ENCODE assay signal across 9 cellular contexts in genomic region chr12:52221912-52222457, GRCh38. TPM values are rescaled to one million over a fixed set of nuclear protein-coding genes. Genes with fewer than 3 reads are reported as not detected.
DNase-seq lines count a peak whose midpoint lies in the region; ATAC-seq, FAIRE-seq and TF ChIP-seq lines count a peak whose summit lies in the region.
"Had no signal": no experiment of that assay in that cellular context is flagged by ENCODE, and none has a peak within 500 bp of the region (broad histone marks: within the 10 kb centered on the region; RNA-seq: fewer than 3 reads in every experiment).

No MANE protein-coding gene starts in this region.

- H3K27ac ChIP-seq in H1 (ENCODE audit: low read depth, low read length) (no peak overlapping the region), upper lobe of right lung (no peak overlapping the region)
- H3K27ac ChIP-seq: ovary had no signal

- peak; percentile 72 to 84 for TF ChIP-seq RAD21 in H1 (IDR thresholded peaks at IDR 0.05 in 1 of 2, conservative IDR thresholded peaks at IDR 0.05 in 1 of 2; ENCODE audit: low read depth in 2 of 2, low read length in 2 of 2)

- H3K4me3 ChIP-seq in H1 (ENCODE audit: extremely low read depth in 1 of 4, insufficient read depth in 2 of 4, low read depth in 3 of 4, low read length in 4 of 4) (no peak overlapping the region), upper lobe of right lung (no peak overlapping the region)
- H3K4me3 ChIP-seq: ovary had no signal

- H3K36me3 ChIP-seq in H1 (ENCODE audit: control insufficient read depth in 2 of 4, insufficient read depth in 4 of 4, low read length in 3 of 4), result no peaks in the 10 kb centered on the region; a peak in 1 of 8 replicates
- no peaks in the 10 kb centered on the region for H3K36me3 ChIP-seq in upper lobe of right lung
- H3K36me3 ChIP-seq: ovary had no signal

- H2AK5ac ChIP-seq in H1 (ENCODE audit: low read depth, low read length), result no peak overlapping the region

- intact Hi-C loops in upper lobe of right lung (cut with DNase I), result no loop called here

- H3K23ac ChIP-seq in H1 (ENCODE audit: insufficient read length), result no peak overlapping the region

- no peak overlapping the region for H2BK5ac ChIP-seq in H1 (ENCODE audit: low read depth, low read length)

- no peaks in the 10 kb centered on the region for H3K23me2 ChIP-seq in H1 (ENCODE audit: low read depth, low read length)

- no peaks in the 10 kb centered on the region for H4K20me1 ChIP-seq in H1 (replicated peaks in 1 of 2; ENCODE audit: control insufficient read depth in 1 of 2, insufficient read depth in 2 of 2, low read length in 2 of 2)

- H2AFZ ChIP-seq in H1 (ENCODE audit: low read length), result no peak overlapping the region

- 30% methylated on average over 8 of the region's 8 CpGs; no CpG with 5 or more reads in 1 of the 2 experiments for WGBS in H1 (ENCODE audit: extremely low coverage in 1 of 2, insufficient coverage in 1 of 2, insufficient read length in 1 of 2, insufficient replicate concordance in 2 of 2, low coverage in 1 of 2, low lambda C conversion rate in 2 of 2, missing lambda C conversion rate in 1 of 2), 2 experiments

- peak; percentile 76 for ATAC-seq in upper lobe of right lung

- no peak overlapping the region for H2BK20ac ChIP-seq in H1 (ENCODE audit: low read length)

- H3K9me3 ChIP-seq in H1 (ENCODE audit: insufficient read depth in 2 of 2, low read depth in 1 of 2, low read length in 1 of 2) (no peaks in the 10 kb centered on the region), upper lobe of right lung (no peaks in the 10 kb centered on the region)
- H3K9me3 ChIP-seq: ovary had no signal

- H3K27me3 Mint-ChIP-seq in neural crest cell (ENCODE audit: low read depth), result peaks cover 43% of the 10 kb centered on the region

- no peaks in the 10 kb centered on the region for H3K9me3 Mint-ChIP-seq in neural crest cell

- no peak overlapping the region for H3K14ac ChIP-seq in H1 (ENCODE audit: insufficient read length)

- no peak overlapping the region for H3K4ac ChIP-seq in H1 (replicated peaks; ENCODE audit: insufficient read length, low read depth, low read length)

- no peak overlapping the region for H2BK12ac ChIP-seq in H1 (ENCODE audit: low read depth, low read length)

- no peaks in the 10 kb centered on the region for H3K4me1 Mint-ChIP-seq in neural crest cell

- TF ChIP-seq CTCF in H1 (IDR thresholded peaks at IDR 0.05; ENCODE audit: control extremely low read depth in 1 of 3, insufficient read depth in 1 of 3, low read depth in 1 of 3, low read length in 3 of 3) (peak; percentile 93 to 98 (median 95)), neural crest cell (conservative IDR thresholded peaks at IDR 0.05) (peak; percentile 56), upper lobe of right lung (IDR thresholded peaks at IDR 0.05) (peak; percentile 44)

- peak; percentile 90 for FAIRE-seq in H1 (lab: Jason Lieb, UNC)

- no peak overlapping the region for H3K4me3 Mint-ChIP-seq in neural crest cell

- peak; percentile 89 for DNase-seq in Daoy (ENCODE audit: low read depth)
- peak; percentile 26 to 41 for DNase-seq in Kasumi-1 (lab: John Stamatoyannopoulos, UW)
- peak; percentile 15 to 43 for DNase-seq in activated CD4-positive, alpha-beta T cell treated with anti-CD3 and anti-CD28 coated beads for 4 hours
- DNase-seq in H1 (ENCODE audit: low read depth in 1 of 2, low spot score in 2 of 2), result peak; percentile 44 to 96
- DNase-seq in neural crest cell (ENCODE audit: low read depth, low spot score), result peak; percentile 65
- DNase-seq in upper lobe of right lung, result peak; percentile 79
- DNase-seq in effector CD8-positive, alpha-beta T cell (lab: John Stamatoyannopoulos, UW), result no peak
- no peak for DNase-seq in NCI-H2107 (lab: John Stamatoyannopoulos, UW)

- no peak overlapping the region for H2BK15ac ChIP-seq in H1 (ENCODE audit: low read length)

- no peak overlapping the region for H4K5ac ChIP-seq in H1 (ENCODE audit: insufficient read length, low read depth, low read length)

- peaks cover 0 to 2% (median under 1%) of the 10 kb centered on the region in 4 experiments; a peak in 2 of 7 replicates for H3K4me1 ChIP-seq in H1 (replicated peaks in 1 of 4; ENCODE audit: control insufficient read depth in 3 of 4, insufficient read depth in 4 of 4, low read length in 3 of 4)
- H3K4me1 ChIP-seq in upper lobe of right lung, result peaks cover 4% of the 10 kb centered on the region

- no peak overlapping the region for H3K56ac ChIP-seq in H1 (replicated peaks; ENCODE audit: insufficient read length, low read depth, low read length)

- no peak for TF ChIP-seq EP300 in H1 (IDR thresholded peaks at IDR 0.05; ENCODE audit: borderline replicate concordance in 1 of 2, low read depth in 2 of 2, low read length in 2 of 2)

- no peak overlapping the region for H3K4me2 ChIP-seq in H1 (ENCODE audit: insufficient read depth in 1 of 2, low read depth in 2 of 2, low read length in 2 of 2)

- H3K79me2 ChIP-seq in H1 (ENCODE audit: control insufficient read depth in 1 of 2, insufficient read depth in 2 of 2, low read length in 2 of 2), result no peaks in the 10 kb centered on the region

- no peaks in the 10 kb centered on the region for H3K79me1 ChIP-seq in H1 (ENCODE audit: low read depth, low read length)

- no peak overlapping the region for H4K91ac ChIP-seq in H1 (replicated peaks; ENCODE audit: insufficient read length, low read length)

- no peak overlapping the region for H4K8ac ChIP-seq in H1 (ENCODE audit: extremely low read depth, insufficient read depth, low read length)

- POLR2A ChIA-PET in H1 (lab: Charles Lee; ENCODE audit: partially characterized antibody), result interaction anchor here (0.8 to 1.7 kb wide), 3 partner anchors 15 to 87 kb away, joined by 3 to 4 read pairs (median 3); no protein-coding TSS in a partner anchor

- no peak for TF ChIP-seq POLR2A in H1 (IDR thresholded peaks at IDR 0.05; ENCODE audit: control extremely low read depth in 1 of 2, low read depth in 2 of 2, low read length in 2 of 2)

- H3K27ac Mint-ChIP-seq in neural crest cell (ENCODE audit: unreplicated experiment), result no peak overlapping the region

- H3K9ac ChIP-seq in H1 (replicated peaks in 1 of 4; ENCODE audit: extremely low read depth in 1 of 4, low read depth in 3 of 4, low read length in 3 of 4), result no peak overlapping the region

- CTCF ChIA-PET in H1 (lab: Charles Lee; ENCODE audit: partially characterized antibody), result interaction anchor here (0.7 to 6.9 kb wide), 61 partner anchors 9 to 651 kb away, joined by 3 to 82 read pairs (median 6); partner anchors contain the start of genes KRT7, KRT75, KRT80 and KRT83

- H3K36me3 Mint-ChIP-seq in neural crest cell (ENCODE audit: low read depth), result no peaks in the 10 kb centered on the region

- H3K27me3 ChIP-seq in H1 (replicated peaks in 1 of 4; ENCODE audit: control insufficient read depth in 3 of 4, extremely low read depth in 1 of 4, insufficient read depth in 3 of 4, low read length in 3 of 4), result no peaks in the 10 kb centered on the region; a peak in 2 of 7 replicates
- no peaks in the 10 kb centered on the region for H3K27me3 ChIP-seq in upper lobe of right lung
- H3K27me3 ChIP-seq: ovary had no signal

- H2BK120ac ChIP-seq in H1 (replicated peaks; ENCODE audit: low read depth, low read length), result no peak overlapping the region

- H3K18ac ChIP-seq in H1 (ENCODE audit: extremely low read depth, low read length), result no peak overlapping the region

TF ChIP-seq in H1, 55 proteins besides CTCF, POLR2A, EP300 and RAD21 (continues in another document):
- TF ChIP-seq KDM4A (IDR thresholded peaks at IDR 0.05; ENCODE audit: low read depth, low read length, severe bottlenecking), result no peak
- TF ChIP-seq KDM1A (IDR thresholded peaks at IDR 0.05; ENCODE audit: borderline replicate concordance, low read length), result no peak
- TF ChIP-seq CREB1 (IDR thresholded peaks at IDR 0.05), result 0 out of 2 replicates have a peak, but pooled peaks have one; percentile 28
- TF ChIP-seq EZH2 (IDR thresholded peaks at IDR 0.05; ENCODE audit: low read depth, low read length, severe bottlenecking), result no peak

RNA-seq across cellular contexts. Expression of gene KRT7, which starts 11.1 kb away (rescaled TPM):
- total RNA-seq in Daoy (2014; rRNA removed; shearing (Covaris generic)), result 5.5 and 12.2 TPM in 2 replicates
- 13.2 and 16.5 TPM in 2 replicates for total RNA-seq in H1 (2021; fragmentation: NEBNext Ultra II Directional; extraction: Animal tissue kit (Norgen Biotek cat#: 25700))
- polyA plus RNA-seq in H1 (2011; rRNA removed), result 19.0 and 25.6 TPM in 2 replicates
- 20.8 TPM for polyA plus RNA-seq in H1 (2011; cell fraction: cytosol; rRNA removed)
- polyA plus RNA-seq in H1 (2011; cell fraction: nucleus; rRNA removed), result 32.4 TPM
- polyA plus RNA-seq in H1 (2012, experiment 1 of 2), result 10.8 to 28.4 TPM (median 20.2 TPM) in 4 replicates
- polyA plus RNA-seq in H1 (2012, experiment 2 of 2), result 20.5 TPM
- polyA plus RNA-seq in H1 (2013, experiment 1 of 2), result 4.4 TPM
- 4.8 TPM for polyA plus RNA-seq in H1 (2013, experiment 2 of 2)
- polyA minus RNA-seq in H1 (2011; rRNA and poly(A)+ RNA removed), result 16.8 and 19.4 TPM in 2 replicates
- polyA minus RNA-seq in H1 (2011; cell fraction: cytosol; rRNA and poly(A)+ RNA removed), result 13.4 TPM
- polyA minus RNA-seq in H1 (2011; cell fraction: nucleus; rRNA and poly(A)+ RNA removed), result 20.8 TPM
- total RNA-seq in neural crest cell (not detected in 2 replicates), upper lobe of right lung (664 TPM)

RNA-seq across cellular contexts. Expression of gene KRT80, which starts 30.2 kb away (rescaled TPM):
- total RNA-seq in Daoy (2014; rRNA removed; shearing (Covaris generic)), result 4.4 and 5.5 TPM in 2 replicates
- total RNA-seq in H1 (2021; fragmentation: NEBNext Ultra II Directional; extraction: Animal tissue kit (Norgen Biotek cat#: 25700)), result 0.08 TPM in 1 of 2 replicates, not detected in the other
- 0.05 and 0.06 TPM in 2 replicates for polyA plus RNA-seq in H1 (2011; rRNA removed)
- polyA plus RNA-seq in H1 (2011; cell fraction: cytosol; rRNA removed), result 0.05 TPM
- 0.06 TPM for polyA plus RNA-seq in H1 (2011; cell fraction: nucleus; rRNA removed)
- 0.05 to 0.06 TPM in 2 of 4 replicates, not detected in the others for polyA plus RNA-seq in H1 (2012, experiment 1 of 2)
- 0.07 TPM for polyA plus RNA-seq in H1 (2012, experiment 2 of 2)
- 0.04 TPM for polyA plus RNA-seq in H1 (2013, experiment 1 of 2)
- 0.09 TPM for polyA plus RNA-seq in H1 (2013, experiment 2 of 2)
- polyA minus RNA-seq in H1 (2011; rRNA and poly(A)+ RNA removed), result 0.03 and 0.10 TPM in 2 replicates
- 0.37 TPM for polyA minus RNA-seq in H1 (2011; cell fraction: cytosol; rRNA and poly(A)+ RNA removed)
- polyA minus RNA-seq in H1 (2011; cell fraction: nucleus; rRNA and poly(A)+ RNA removed), result 0.20 TPM
- total RNA-seq in neural crest cell (not detected in 2 replicates), upper lobe of right lung (8.6 TPM)

RNA-seq across cellular contexts. Expression of gene KRT86, which starts 52.5 kb away (rescaled TPM):
- 0.40 and 0.65 TPM in 2 replicates for total RNA-seq in Daoy (2014; rRNA removed; shearing (Covaris generic))
- total RNA-seq in H1 (2021; fragmentation: NEBNext Ultra II Directional; extraction: Animal tissue kit (Norgen Biotek cat#: 25700)), result 0.15 TPM in 1 of 2 replicates, not detected in the other
- 0.09 and 0.12 TPM in 2 replicates for polyA plus RNA-seq in H1 (2011; rRNA removed)
- polyA plus RNA-seq in H1 (2011; cell fraction: cytosol; rRNA removed), result not detected
- polyA plus RNA-seq in H1 (2011; cell fraction: nucleus; rRNA removed), result 0.14 TPM
- not detected in 4 replicates for polyA plus RNA-seq in H1 (2012, experiment 1 of 2)
- polyA plus RNA-seq in H1 (2012, experiment 2 of 2), result not detected
- 0.06 TPM for polyA plus RNA-seq in H1 (2013, experiment 1 of 2)
- polyA plus RNA-seq in H1 (2013, experiment 2 of 2), result 0.09 TPM
- not detected in 2 replicates for polyA minus RNA-seq in H1 (2011; rRNA and poly(A)+ RNA removed)
- not detected for polyA minus RNA-seq in H1 (2011; cell fraction: cytosol; rRNA and poly(A)+ RNA removed)
- polyA minus RNA-seq in H1 (2011; cell fraction: nucleus; rRNA and poly(A)+ RNA removed), result not detected
- total RNA-seq in neural crest cell (not detected in 2 replicates), upper lobe of right lung (1.1 TPM)
- polyA plus RNA-seq: ovary had no signal

Comparison
In these comparisons a context has a peak if more than half of its experiments do, and no peak if none do; other contexts are left out.
1. DNase-seq: peak in Daoy (single experiment), Kasumi-1 (2 of 2), activated CD4-positive, alpha-beta T cell treated with anti-CD3 and anti-CD28 coated beads for 4 hours (2 of 2), H1 (2 of 2), neural crest cell (single experiment) and upper lobe of right lung (single experiment); none in effector CD8-positive, alpha-beta T cell (single experiment) and NCI-H2107 (single experiment).
2. CTCF ChIP-seq: peak in every context shown above with its lines; median percentile 95 in H1; 56 in neural crest cell; 44 in upper lobe of right lung.
3. RNA of gene KRT7, which starts 11.1 kb away (total RNA-seq): 664 TPM in upper lobe of right lung (single experiment); 13.2 to 16.5 TPM in H1, 5.5 to 12.2 TPM in Daoy and not detected in neural crest cell; every median in the first group is over 10 times any median in the second.